6 cellular contexts compared by ENCODE assay signal in genomic region chr1:225300381-225300780, GRCh38.
"Had no signal": no experiment of that assay in that cellular context is flagged by ENCODE, and none has a peak within 500 bp of the region (broad histone marks: within the 10 kb centered on the region; RNA-seq: fewer than 3 reads in every experiment).

No MANE protein-coding gene starts in this region.

- DNase-seq: GM23248, GOT3, H9, HCEC 1CT, KG1 had no signal

- H3K27ac ChIP-seq: GM23248 had no signal

- H3K9ac ChIP-seq: GM23248 had no signal

- H2AFZ ChIP-seq: GM23248 had no signal

- ATAC-seq: K562 had no signal

- H3K4me3 ChIP-seq: GM23248, K562 had no signal
